In genomic region chr9:105694848-105695581, GRCh38 we compare ENCODE assay signal across 8 cellular contexts. TPM values are rescaled to one million over a fixed set of nuclear protein-coding genes. Genes with fewer than 3 reads are reported as not detected.
DNase-seq lines count a peak whose midpoint lies in the region; ATAC-seq and TF ChIP-seq lines count a peak whose summit lies in the region.

No MANE protein-coding gene starts in this region.

- 1 to 2% (median 2%) methylated on average over 26 to 42 of the region's 42 CpGs for WGBS in heart left ventricle, 4 donors
- WGBS in trophoblast cell (ENCODE audit: extremely low coverage, insufficient coverage, insufficient read length), result no CpG with 5 or more reads among the region's 42 CpGs

- no peaks in the 10 kb centered on the region for H3K79me1 ChIP-seq in trophoblast cell (ENCODE audit: low read length)

- H3K27me3 ChIP-seq in HUES48 (ENCODE audit: control insufficient read depth, insufficient read depth, low read length) (peaks cover 42% of the 10 kb centered on the region), heart left ventricle (peaks cover 0 to 30% (median 3%) of the 10 kb centered on the region in 9 donors), trophoblast cell (ENCODE audit: insufficient read depth, low read length) (no peaks in the 10 kb centered on the region), upper lobe of right lung (peaks cover 29% of the 10 kb centered on the region)

- H3K4me3 ChIP-seq in HUES48 (ENCODE audit: low read depth, low read length) (peak overlapping the region; percentile 96), SK-N-MC (peak overlapping the region; percentile 95), heart left ventricle (peak overlapping the region; percentile 74 to 90 (median 81)), trophoblast cell (ENCODE audit: low read depth, low read length) (peak overlapping the region; percentile 94), upper lobe of right lung (peak overlapping the region; percentile 89)

- H3K4me1 ChIP-seq in HUES48 (ENCODE audit: control insufficient read depth, insufficient read depth, low read length), result peaks cover 12% of the 10 kb centered on the region
- H3K4me1 ChIP-seq in heart left ventricle, result peaks cover 0 to 50% (median 10%) of the 10 kb centered on the region in 12 donors
- H3K4me1 ChIP-seq in trophoblast cell (ENCODE audit: control insufficient read depth in 1 of 2, insufficient read depth in 2 of 2, low read length in 2 of 2), result peaks cover 1 to 5% of the 10 kb centered on the region in 2 experiments
- H3K4me1 ChIP-seq in upper lobe of right lung, result peaks cover 7% of the 10 kb centered on the region

- peak in 1 of 12 donors; percentile 8 for TF ChIP-seq CTCF in heart left ventricle (IDR thresholded peaks at IDR 0.05)
- TF ChIP-seq CTCF in upper lobe of right lung (IDR thresholded peaks at IDR 0.05), result no peak

- intact Hi-C loops in heart left ventricle (cut with DNase I), result loop anchor here in 1 of 10 donors (5.0 kb wide), 1 partner anchor 38 kb away; no protein-coding TSS in a partner anchor
- intact Hi-C loops in upper lobe of right lung (cut with DNase I), result no loop called here

- no peak overlapping the region for H3K27ac ChIP-seq in HUES48 (ENCODE audit: low read depth, low read length)
- H3K27ac ChIP-seq in SK-N-MC, result no peak overlapping the region
- peak overlapping the region; percentile 47 to 95 (median 84) for H3K27ac ChIP-seq in heart left ventricle
- no peak overlapping the region for H3K27ac ChIP-seq in trophoblast cell (ENCODE audit: low read depth, low read length)
- peak overlapping the region; percentile 18 for H3K27ac ChIP-seq in upper lobe of right lung

- H3K27me3 Mint-ChIP-seq in activated naive CD8-positive, alpha-beta T cell treated with anti-CD3 and anti-CD28 coated beads for 36 hours, result peaks cover 28% of the 10 kb centered on the region

- ATAC-seq in GM21526 (IDR thresholded peaks at IDR 0.05; ENCODE audit: low FRiP score, unreplicated experiment), result peak; percentile 64
- peak; percentile 65 to 87 (median 80) for ATAC-seq in heart left ventricle
- peak; percentile 85 for ATAC-seq in upper lobe of right lung

- H3K9me3 Mint-ChIP-seq in activated naive CD8-positive, alpha-beta T cell treated with anti-CD3 and anti-CD28 coated beads for 36 hours, result no peaks in the 10 kb centered on the region

- no peaks in the 10 kb centered on the region for H3K79me2 ChIP-seq in trophoblast cell (ENCODE audit: control insufficient read depth, insufficient read depth, low read length, poor library complexity)

- no peak overlapping the region for H3K4ac ChIP-seq in trophoblast cell (ENCODE audit: low read depth, low read length)

- H4K91ac ChIP-seq in trophoblast cell (ENCODE audit: low read depth, low read length), result no peak overlapping the region

- peaks cover 2% of the 10 kb centered on the region for H3K36me3 Mint-ChIP-seq in activated naive CD8-positive, alpha-beta T cell treated with anti-CD3 and anti-CD28 coated beads for 36 hours

- H3K18ac ChIP-seq in trophoblast cell (ENCODE audit: low read length), result no peak overlapping the region

- no peak overlapping the region for H2BK120ac ChIP-seq in trophoblast cell (ENCODE audit: insufficient read depth, low read length, poor library complexity)

- H3K9ac ChIP-seq in HUES48 (ENCODE audit: low read depth, low read length) (no peak overlapping the region), SK-N-MC (ENCODE audit: insufficient read length) (peak overlapping the region; percentile 64), trophoblast cell (ENCODE audit: low read length) (no peak overlapping the region)

- no peak overlapping the region for H2BK5ac ChIP-seq in trophoblast cell (ENCODE audit: low read depth, low read length, poor library complexity)

- H3K4me2 ChIP-seq in trophoblast cell (ENCODE audit: low read length), result peak overlapping the region; percentile 94

- peak overlapping the region; percentile 84 for H3K4me3 Mint-ChIP-seq in activated naive CD8-positive, alpha-beta T cell treated with anti-CD3 and anti-CD28 coated beads for 36 hours

- peak overlapping the region; percentile 60 for H3K27ac Mint-ChIP-seq in activated naive CD8-positive, alpha-beta T cell treated with anti-CD3 and anti-CD28 coated beads for 36 hours

- H3K14ac ChIP-seq in trophoblast cell (ENCODE audit: low read length), result no peak overlapping the region

- peak overlapping the region; percentile 47 for H2AFZ ChIP-seq in trophoblast cell (ENCODE audit: insufficient read depth, low read length, poor library complexity)

- H4K8ac ChIP-seq in trophoblast cell (ENCODE audit: low read depth, low read length), result peak overlapping the region; percentile 14

- no peak overlapping the region for H4K12ac ChIP-seq in trophoblast cell (ENCODE audit: low read depth, low read length)

- H2BK12ac ChIP-seq in trophoblast cell (ENCODE audit: low read length), result no peak overlapping the region

- H3K4me1 Mint-ChIP-seq in activated naive CD8-positive, alpha-beta T cell treated with anti-CD3 and anti-CD28 coated beads for 36 hours, result peaks cover 42% of the 10 kb centered on the region

- no peaks in the 10 kb centered on the region for H3K9me3 ChIP-seq in HUES48 (ENCODE audit: control insufficient read depth, insufficient read depth, low read length)
- H3K9me3 ChIP-seq in SK-N-MC (ENCODE audit: low read depth, low read length), result no peaks in the 10 kb centered on the region
- H3K9me3 ChIP-seq in heart left ventricle, result no peaks in the 10 kb centered on the region
- H3K9me3 ChIP-seq in trophoblast cell (ENCODE audit: insufficient read depth, low read depth, low read length), result no peaks in the 10 kb centered on the region
- no peaks in the 10 kb centered on the region for H3K9me3 ChIP-seq in upper lobe of right lung

- no peak overlapping the region for H2AK5ac ChIP-seq in trophoblast cell (ENCODE audit: low read length)

- peak overlapping the region; percentile 52 for H3K23ac ChIP-seq in trophoblast cell (ENCODE audit: low read length)

- TF ChIP-seq POLR2A in heart left ventricle (IDR thresholded peaks at IDR 0.05), result no peak

- no peaks in the 10 kb centered on the region for H3K36me3 ChIP-seq in HUES48 (ENCODE audit: control insufficient read depth, insufficient read depth, low read length)
- H3K36me3 ChIP-seq in SK-N-MC (ENCODE audit: insufficient read depth, low read length), result no peaks in the 10 kb centered on the region
- H3K36me3 ChIP-seq in heart left ventricle, result no peaks in the 10 kb centered on the region
- H3K36me3 ChIP-seq in trophoblast cell (ENCODE audit: control insufficient read depth in 1 of 2, insufficient read depth in 2 of 2, low read length in 2 of 2), result no peaks in the 10 kb centered on the region
- H3K36me3 ChIP-seq in upper lobe of right lung, result no peaks in the 10 kb centered on the region

- DNase-seq in DMS53 (lab: John Stamatoyannopoulos, UW) (peak; percentile 69), SK-N-MC (ENCODE audit: low read depth, low spot score) (no peak), heart left ventricle (peak; percentile 47 to 76 (median 67)), trophoblast cell (peak; percentile 57 to 75), upper lobe of right lung (peak; percentile 86)
- DNase-seq in activated naive CD8-positive, alpha-beta T cell treated with anti-CD3 and anti-CD28 coated beads for 36 hours, result peak; percentile 49

RNA-seq across cellular contexts. Expression of gene TMEM38B, which starts 0.7 kb away (rescaled TPM):
- total RNA-seq in activated naive CD8-positive, alpha-beta T cell treated with anti-CD3 and anti-CD28 coated beads for 36 hours, result 10 to 100 TPM; 16.8 to 17.8 TPM
- total RNA-seq in heart left ventricle, result 10 to 100 TPM; 39.9 to 66.9 (median 52.0) TPM
- polyA plus RNA-seq in heart left ventricle, result 10 to 100 TPM; 17.2 to 32.1 TPM
- 7.3 TPM in 2 replicates for polyA plus RNA-seq in trophoblast cell (2013)
- total RNA-seq in upper lobe of right lung, result 15.9 TPM

RNA-seq across cellular contexts. Expression of gene TAL2, which starts 32.8 kb away (rescaled TPM):
- not detected for total RNA-seq in activated naive CD8-positive, alpha-beta T cell treated with anti-CD3 and anti-CD28 coated beads for 36 hours
- total RNA-seq in heart left ventricle (not detected), upper lobe of right lung (not detected)
- polyA plus RNA-seq in heart left ventricle, result under 1 TPM in 1 of 2 donors, not detected in 1; 0.46 TPM
- polyA plus RNA-seq in trophoblast cell (2013), result not detected in 2 replicates

Comparison
In these comparisons a context has a peak if more than half of its experiments do, and no peak if none do; other contexts are left out.
1. H3K27ac ChIP-seq: peak in heart left ventricle (12 of 12) and upper lobe of right lung (single experiment); none in HUES48 (single experiment), SK-N-MC (single experiment) and trophoblast cell (single experiment).
2. Peak in every context shown above with its lines, with median percentiles within 50 percentile points of each other: ATAC-seq and H3K4me3 ChIP-seq.